ENCODE assay signal across 27 cellular contexts in the genomic region with DNA sequence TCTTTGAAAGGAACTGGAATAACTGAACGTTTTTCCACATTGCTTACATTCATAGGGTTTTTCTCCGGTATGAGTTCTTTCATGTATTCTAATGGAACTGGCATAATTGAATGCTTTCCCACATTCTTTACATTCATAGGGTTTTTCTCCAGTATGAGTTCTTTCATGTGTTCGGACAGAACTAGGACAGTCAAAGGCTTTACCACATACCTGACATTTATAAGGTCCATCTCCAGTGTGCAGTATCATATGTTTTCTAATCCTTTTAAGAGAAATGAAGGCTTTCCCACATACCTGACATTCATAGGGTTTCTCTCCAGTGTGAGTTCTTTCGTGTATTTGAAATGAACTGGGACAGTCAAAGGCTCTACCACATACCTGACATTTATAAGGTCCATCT. TPM values are rescaled to one million over a fixed set of nuclear protein-coding genes. Genes with fewer than 3 reads are reported as not detected.
DNase-seq lines count a peak whose midpoint lies in the region; ATAC-seq, FAIRE-seq and TF ChIP-seq lines count a peak whose summit lies in the region.
"Had no signal": no experiment of that assay in that cellular context is flagged by ENCODE, and none has a peak within 500 bp of the region (broad histone marks: within the 10 kb centered on the region; RNA-seq: fewer than 3 reads in every experiment).

No MANE protein-coding gene starts in this region.

- peaks cover 0 to 3% (median 0%) of the 10 kb centered on the region in 3 donors for H3K27me3 Mint-ChIP-seq in CD14-positive monocyte (ENCODE audit: low read depth in 3 of 3)
- H3K27me3 Mint-ChIP-seq: activated CD4-positive, alpha-beta T cell treated with anti-CD3 and anti-CD28 coated beads, Interleukin-2, amount 10 ng/mL, durations not matched to agents 7 days and 5 days; activated CD8-positive, alpha-beta memory T cell treated with anti-CD3 and anti-CD28 coated beads, Interleukin-2, amount 10 ng/mL, durations not matched to agents 7 days and 5 days had no signal

- H3K4me1 ChIP-seq in BLaER1 (no peaks in the 10 kb centered on the region), GM23248 (ENCODE audit: insufficient read depth) (no peaks in the 10 kb centered on the region), GM12878 (ENCODE audit: control insufficient read depth, insufficient read depth, low read length) (no peaks in the 10 kb centered on the region), mucosa of stomach (ENCODE audit: control insufficient read depth, insufficient read depth, low read length) (no peaks in the 10 kb centered on the region), MM.1S (ENCODE audit: low read length) (no peaks in the 10 kb centered on the region)
- H3K4me1 ChIP-seq: colonic mucosa, gastroesophageal sphincter, spleen had no signal

- RAD21 ChIA-PET in GM12878 (lab: Charles Lee; ENCODE audit: unreplicated experiment) = no interaction called here

- no peak for TF ChIP-seq EP300 in GM12878 (IDR thresholded peaks at IDR 0.05; ENCODE audit: borderline replicate concordance in 1 of 2, control insufficient read depth in 1 of 2, low read depth in 2 of 2, low read length in 2 of 2)

- TF ChIP-seq POLR2A in GM12878 (IDR thresholded peaks at IDR 0.05; ENCODE audit: low read depth, low read length) = no peak

- H3K9me2 ChIP-seq in GM23248 (ENCODE audit: insufficient read depth) (no peaks in the 10 kb centered on the region), MM.1S (replicated peaks; ENCODE audit: insufficient read depth, low read length) (no peaks in the 10 kb centered on the region)

- no peak overlapping the region for H2AFZ ChIP-seq in GM23248
- no peak overlapping the region for H2AFZ ChIP-seq in GM12878 (ENCODE audit: control insufficient read depth, low read depth, low read length)
- no peak overlapping the region for H2AFZ ChIP-seq in MM.1S (ENCODE audit: low read length)

- TF ChIP-seq CTCF in GM12878 (IDR thresholded peaks at IDR 0.05 in 2 of 3, conservative IDR thresholded peaks at IDR 0.05 in 1 of 3; ENCODE audit: control insufficient read depth in 2 of 3, extremely low read depth in 1 of 3, insufficient read depth in 1 of 3, low read depth in 3 of 3, low read length in 3 of 3) (no peak), MM.1S (IDR thresholded peaks at IDR 0.05; ENCODE audit: low read length) (no peak), CD14-positive monocyte (IDR thresholded peaks at IDR 0.05) (no peak)

- H3K4me1 Mint-ChIP-seq in CD14-positive monocyte = no peaks in the 10 kb centered on the region
- H3K4me1 Mint-ChIP-seq: activated CD4-positive, alpha-beta T cell treated with anti-CD3 and anti-CD28 coated beads, Interleukin-2, amount 10 ng/mL, durations not matched to agents 7 days and 5 days; activated CD8-positive, alpha-beta memory T cell treated with anti-CD3 and anti-CD28 coated beads, Interleukin-2, amount 10 ng/mL, durations not matched to agents 7 days and 5 days had no signal

- FAIRE-seq in GM12878 (lab: Jason Lieb, UNC) = peak; percentile 69
- FAIRE-seq: endometrium had no signal

- H3K9ac ChIP-seq in BLaER1 (no peak overlapping the region), GM23248 (no peak overlapping the region), GM12878 (ENCODE audit: control insufficient read depth, insufficient read depth, low read length) (no peak overlapping the region), mucosa of stomach (ENCODE audit: low read length) (no peak overlapping the region), MM.1S (ENCODE audit: low read length) (no peak overlapping the region)

- H3K4me2 ChIP-seq in BLaER1 = no peak overlapping the region
- no peak overlapping the region for H3K4me2 ChIP-seq in GM23248 (ENCODE audit: unreplicated experiment)
- no peak overlapping the region for H3K4me2 ChIP-seq in GM12878 (ENCODE audit: control insufficient read depth, insufficient read depth)
- H3K4me2 ChIP-seq in MM.1S (ENCODE audit: low read depth, low read length) = no peak overlapping the region

- no peak overlapping the region for H3K27ac ChIP-seq in BLaER1
- H3K27ac ChIP-seq in GM23248 = no peak overlapping the region
- no peak overlapping the region for H3K27ac ChIP-seq in GM12878 (ENCODE audit: control insufficient read depth, insufficient read depth)
- H3K27ac ChIP-seq in MM.1S (ENCODE audit: low read length) = no peak overlapping the region
- H3K27ac ChIP-seq: colonic mucosa, gastroesophageal sphincter, spleen, WERI-Rb-1 had no signal

- POLR2A ChIA-PET in GM12878 (lab: Charles Lee) = no interaction called here

- in situ Hi-C loops in GM23248 (cut with MboI) (no loop called here), GM12878 (cut with MboI) (no loop called here)

- H3K9me3 ChIP-seq in BLaER1 (peaks cover 100% of the 10 kb centered on the region), GM23248 (ENCODE audit: low read depth) (peaks cover 42% of the 10 kb centered on the region), GM12878 (replicated peaks; ENCODE audit: control insufficient read depth, insufficient read depth, low read length) (peaks cover 66% of the 10 kb centered on the region), mucosa of stomach (ENCODE audit: control insufficient read depth, low read length) (peaks cover 60% of the 10 kb centered on the region), MM.1S (replicated peaks; ENCODE audit: insufficient read depth, low read length) (no peaks in the 10 kb centered on the region; the same call in 1 of the 2 replicates)

- H3K4me3 ChIP-seq in BLaER1 (peak overlapping the region; percentile 39), GM23248 (peak overlapping the region; percentile 9; the same call in 1 of the 2 replicates), GM12878 (no peak overlapping the region), mucosa of stomach (ENCODE audit: low read length) (peak overlapping the region; percentile 2), MM.1S (ENCODE audit: low read length) (no peak overlapping the region)
- H3K4me3 ChIP-seq: colonic mucosa, gastroesophageal sphincter, lung had no signal

- no peak overlapping the region for H3K27ac Mint-ChIP-seq in CD14-positive monocyte
- H3K27ac Mint-ChIP-seq: activated CD4-positive, alpha-beta T cell treated with anti-CD3 and anti-CD28 coated beads, Interleukin-2, amount 10 ng/mL, durations not matched to agents 7 days and 5 days; activated CD8-positive, alpha-beta memory T cell treated with anti-CD3 and anti-CD28 coated beads, Interleukin-2, amount 10 ng/mL, durations not matched to agents 7 days and 5 days; activated T-helper 1 cell treated with anti-CD3 and anti-CD28 coated beads, Interleukin-12 subunit alpha, Interleukin-12 subunit beta, Interleukin-2, Interleukin-4 antibody, amounts not matched to agents 30 ng/mL and 10 ng/mL and 1 ng/mL, durations not matched to agents 14 hours and 24 hours and 36 hours had no signal

- no peak overlapping the region for H3K4me3 Mint-ChIP-seq in CD14-positive monocyte
- H3K4me3 Mint-ChIP-seq: activated CD4-positive, alpha-beta T cell treated with anti-CD3 and anti-CD28 coated beads, Interleukin-2, amount 10 ng/mL, durations not matched to agents 7 days and 5 days; activated CD8-positive, alpha-beta memory T cell treated with anti-CD3 and anti-CD28 coated beads, Interleukin-2, amount 10 ng/mL, durations not matched to agents 7 days and 5 days; activated T-helper 1 cell treated with anti-CD3 and anti-CD28 coated beads, Interleukin-12 subunit alpha, Interleukin-12 subunit beta, Interleukin-2, Interleukin-4 antibody, amounts not matched to agents 30 ng/mL and 10 ng/mL and 1 ng/mL, durations not matched to agents 14 hours and 24 hours and 36 hours had no signal

- ATAC-seq in GM12878 = no peak
- ATAC-seq in HG02642 (IDR thresholded peaks at IDR 0.05; ENCODE audit: poor library complexity, unreplicated experiment) = no peak
- no peak for ATAC-seq in left lobe of liver
- ATAC-seq: activated CD8-positive, alpha-beta memory T cell treated with anti-CD3 and anti-CD28 coated beads, Interleukin-2, amount 10 ng/mL, durations not matched to agents 7 days and 5 days; gastroesophageal sphincter had no signal

- CTCF ChIA-PET in GM12878 (lab: Yijun Ruan, JAX) = interaction anchor here (0.7 kb wide), 1 partner anchor 225 kb away, joined by 3 read pairs; the partner anchor contains the start of gene BEST2

- no peaks in the 10 kb centered on the region for H4K20me1 ChIP-seq in BLaER1
- no peaks in the 10 kb centered on the region for H4K20me1 ChIP-seq in GM23248 (ENCODE audit: insufficient read depth)
- no peaks in the 10 kb centered on the region for H4K20me1 ChIP-seq in GM12878 (ENCODE audit: control insufficient read depth, insufficient read depth)
- H4K20me1 ChIP-seq in MM.1S (ENCODE audit: insufficient read depth, low read length) = no peaks in the 10 kb centered on the region

- H3K36me3 ChIP-seq in BLaER1 = peaks cover 100% of the 10 kb centered on the region
- H3K36me3 ChIP-seq in GM23248 (ENCODE audit: low read depth) = peaks cover 72% of the 10 kb centered on the region
- H3K36me3 ChIP-seq in GM12878 (ENCODE audit: control insufficient read depth in 2 of 2, insufficient read depth in 2 of 2, low read length in 1 of 2) = peaks cover 2 to 25% of the 10 kb centered on the region in 2 experiments; a peak in 3 of 4 replicates
- H3K36me3 ChIP-seq in mucosa of stomach (ENCODE audit: control insufficient read depth, insufficient read depth, low read length) = peaks cover 19% of the 10 kb centered on the region
- peaks cover 44% of the 10 kb centered on the region for H3K36me3 ChIP-seq in MM.1S (replicated peaks; ENCODE audit: insufficient read depth, low read length)

- H3K9me3 Mint-ChIP-seq in CD14-positive monocyte = peaks cover 68 to 100% (median 98%) of the 10 kb centered on the region in 7 donors

- H3K36me3 Mint-ChIP-seq in CD14-positive monocyte = peaks cover 54 to 69% of the 10 kb centered on the region in 2 donors

- no peak for TF ChIP-seq RAD21 in GM12878 (IDR thresholded peaks at IDR 0.05; ENCODE audit: insufficient read depth, low read depth, low read length)

- 89 to 93% methylated on average over 4 of the region's 4 CpGs for WGBS in GM23248 (ENCODE audit: low coverage in 1 of 2, low lambda C conversion rate in 2 of 2, missing lambda C conversion rate in 2 of 2), 2 experiments
- WGBS in GM12878 (ENCODE audit: insufficient coverage, insufficient replicate concordance, low lambda C conversion rate, missing lambda C conversion rate) = 93% methylated on average over 4 of the region's 4 CpGs

- H3K79me2 ChIP-seq in GM23248 (ENCODE audit: insufficient read depth) = peaks cover 35% of the 10 kb centered on the region
- no peaks in the 10 kb centered on the region for H3K79me2 ChIP-seq in GM12878 (ENCODE audit: control insufficient read depth, insufficient read depth, low read length)
- H3K79me2 ChIP-seq in MM.1S (ENCODE audit: low read length) = peaks cover 6% of the 10 kb centered on the region; the same call in 1 of the 2 replicates

- peaks cover 39% of the 10 kb centered on the region for H3F3A ChIP-seq in GM23248 (ENCODE audit: insufficient read depth)
- 0 out of 2 replicates have a peak, but pooled peaks cover 3% of the 10 kb centered on the region for H3F3A ChIP-seq in MM.1S (ENCODE audit: insufficient read depth, low read length)

- SMC1A ChIA-PET in GM12878 (lab: Charles Lee; ENCODE audit: uncharacterized antibody, unreplicated experiment) = no interaction called here

- H3K27me3 ChIP-seq in BLaER1 (no peaks in the 10 kb centered on the region), GM23248 (replicated peaks; ENCODE audit: insufficient read depth) (no peaks in the 10 kb centered on the region), GM12878 (replicated peaks in 1 of 2; ENCODE audit: control insufficient read depth in 2 of 2, insufficient read depth in 2 of 2, low read length in 1 of 2) (no peaks in the 10 kb centered on the region), mucosa of stomach (ENCODE audit: control insufficient read depth, insufficient read depth, low read length) (no peaks in the 10 kb centered on the region), MM.1S (replicated peaks; ENCODE audit: insufficient read depth, low read length) (no peaks in the 10 kb centered on the region)
- H3K27me3 ChIP-seq: colonic mucosa, gastroesophageal sphincter, spleen had no signal

- DNase-seq in GM23248 (no peak), GM12878 (ENCODE audit: low read depth, low spot score) (no peak), MM.1S (no peak), CD14-positive monocyte (ENCODE audit: low spot score) (no peak), left lobe of liver (ENCODE audit: low spot score) (no peak)
- DNase-seq: activated CD4-positive, alpha-beta T cell treated with anti-CD3 and anti-CD28 coated beads, Interleukin-2, amount 10 ng/mL, durations not matched to agents 7 days and 5 days; activated CD8-positive, alpha-beta memory T cell treated with anti-CD3 and anti-CD28 coated beads, Interleukin-2, amount 10 ng/mL, durations not matched to agents 7 days and 5 days; activated naive CD4-positive, alpha-beta T cell treated with anti-CD3 and anti-CD28 coated beads, Interleukin-2, amount 50 U/mL, for 16 hours; colonic mucosa; NCI-H1105; NCI-H2029 treated with DMSO at 0.1 percent for 48 hours; NCI-H345; NCI-H82; OCI-M1; Right ventricle myocardium superior; spleen; stimulated activated CD4-positive, alpha-beta T cell treated with anti-CD3 and anti-CD28 coated beads, Interleukin-4, amount 100 ng/mL, for 1 hour; stimulated activated naive CD4-positive, alpha-beta T cell; T-helper 9 cell; WERI-Rb-1 had no signal

- BruUV-seq in GM12878 (replicated peaks; lab: Mats Ljungman, UMichigan) = no TSS peak

- intact Hi-C loops in GM12878 (cut with micrococcal nuclease; ENCODE audit: unreplicated experiment) (no loop called here), CD14-positive monocyte (cut with micrococcal nuclease) (no loop called here)

RNA-seq across cellular contexts. Expression of gene ZNF564, which starts 24.7 kb away (rescaled TPM):
- total RNA-seq in GM23248 (2014; rRNA removed; shearing (Covaris generic)) = 3.7 and 8.3 TPM in 2 replicates
- polyA plus RNA-seq in GM23248 (2016; fragmentation: Nextera tagmentation; extraction: Ambion mirVana) = 5.1 and 5.6 TPM in 2 replicates
- 28.4 and 29.3 TPM in 2 replicates for total RNA-seq in GM12878 (2013; cell fraction: nucleolus; rRNA removed)
- total RNA-seq in GM12878 (2014; rRNA removed) = 4.1 and 4.7 TPM in 2 replicates
- total RNA-seq in GM12878 (2014; rRNA removed; fragmentation: Illumina TruSeq; extraction: Trizol) = 6.1 and 6.8 TPM in 2 replicates
- total RNA-seq in GM12878 (2021) = 5.4 and 7.4 TPM in 2 replicates
- 5.5 TPM for polyA plus RNA-seq in GM12878 (2011; ENCODE audit: low read depth)
- polyA plus RNA-seq in GM12878 (2011; rRNA removed) = 5.6 and 9.6 TPM in 2 replicates
- 2.2 and 2.5 TPM in 2 replicates for polyA plus RNA-seq in GM12878 (2011; cell fraction: cytosol; rRNA removed)
- polyA plus RNA-seq in GM12878 (2011; cell fraction: nucleus; rRNA removed) = 5.9 and 6.8 TPM in 2 replicates
- 3.9 and 4.7 TPM in 2 replicates for polyA plus RNA-seq in GM12878 (2012)
- 4.5 and 6.2 TPM in 2 replicates for polyA plus RNA-seq in GM12878 (2014; fragmentation: Illumina TruSeq; extraction: Trizol)
- polyA plus RNA-seq in GM12878 (2014; fragmentation: Nextera tagmentation; extraction: Ambion mirVana) = 1 to 10 TPM; 1.5 to 1.8 TPM
- 2.3 and 5.2 TPM in 2 replicates for polyA plus RNA-seq in GM12878 (2014; rRNA removed)
- polyA plus RNA-seq in GM12878 (2016; fragmentation: Nextera tagmentation; extraction: Ambion mirVana) = 1 to 10 TPM; 7.6 to 8.9 TPM
- polyA minus RNA-seq in GM12878 (2011; rRNA and poly(A)+ RNA removed) = 4.8 and 5.4 TPM in 2 replicates
- polyA minus RNA-seq in GM12878 (2011; cell fraction: cytosol; rRNA and poly(A)+ RNA removed) = 4.2 and 5.7 TPM in 2 replicates
- polyA minus RNA-seq in GM12878 (2011; cell fraction: nucleus; rRNA and poly(A)+ RNA removed) = 7.4 and 18.0 TPM in 2 replicates
- polyA plus RNA-seq in CD14-positive monocyte = 1 to 10 TPM; 8.4 TPM
- 5.3 TPM for total RNA-seq in left lobe of liver

RNA-seq across cellular contexts. Expression of gene ZNF709, which starts 41.9 kb away (rescaled TPM):
- 2.7 and 4.2 TPM in 2 replicates for total RNA-seq in GM23248 (2014; rRNA removed; shearing (Covaris generic))
- polyA plus RNA-seq in GM23248 (2016; fragmentation: Nextera tagmentation; extraction: Ambion mirVana) (1.1 and 1.6 TPM in 2 replicates), GM12878 (2011; rRNA removed) (1.9 and 3.1 TPM in 2 replicates), GM12878 (2014; fragmentation: Illumina TruSeq; extraction: Trizol) (0.57 and 1.00 TPM in 2 replicates), GM12878 (2014; fragmentation: Nextera tagmentation; extraction: Ambion mirVana) (under 1 TPM; 0.27 to 0.56 TPM), GM12878 (2014; rRNA removed) (0.63 and 1.5 TPM in 2 replicates), GM12878 (2016; fragmentation: Nextera tagmentation; extraction: Ambion mirVana) (1 to 10 TPM in 1 of 2 experiments, under 1 TPM in 1; 0.75 to 1.7 TPM), CD14-positive monocyte (under 1 TPM; 0.15 to 0.19 TPM)
- total RNA-seq in GM12878 (2013; cell fraction: nucleolus; rRNA removed) = 8.1 and 10.1 TPM in 2 replicates
- total RNA-seq in GM12878 (2014; rRNA removed) (1.5 and 2.5 TPM in 2 replicates), GM12878 (2014; rRNA removed; fragmentation: Illumina TruSeq; extraction: Trizol) (2.3 and 2.5 TPM in 2 replicates), GM12878 (2021) (1.3 and 1.7 TPM in 2 replicates), left lobe of liver (0.65 TPM)
- polyA plus RNA-seq in GM12878 (2011; ENCODE audit: low read depth) = 0.97 TPM
- 0.80 and 1.2 TPM in 2 replicates for polyA plus RNA-seq in GM12878 (2011; cell fraction: cytosol; rRNA removed)
- polyA plus RNA-seq in GM12878 (2011; cell fraction: nucleus; rRNA removed) = 0.75 and 0.91 TPM in 2 replicates
- polyA plus RNA-seq in GM12878 (2012) = 0.65 and 1.1 TPM in 2 replicates
- 3.2 and 3.4 TPM in 2 replicates for polyA minus RNA-seq in GM12878 (2011; rRNA and poly(A)+ RNA removed)
- 0.80 and 1.2 TPM in 2 replicates for polyA minus RNA-seq in GM12878 (2011; cell fraction: cytosol; rRNA and poly(A)+ RNA removed)
- 1.8 and 2.2 TPM in 2 replicates for polyA minus RNA-seq in GM12878 (2011; cell fraction: nucleus; rRNA and poly(A)+ RNA removed)

Comparison
In these comparisons a context has a peak if more than half of its experiments do, and no peak if none do; other contexts are left out.
1. H3K4me3 ChIP-seq: peak in BLaER1 (single experiment), GM23248 (single experiment) and mucosa of stomach (single experiment); none in GM12878 (single experiment) and MM.1S (single experiment).